8 cellular contexts compared by ENCODE assay signal in genomic region chr6:159098636-159099106, GRCh38. TPM values are rescaled to one million over a fixed set of nuclear protein-coding genes. Genes with fewer than 3 reads are reported as not detected.
A peak's percentile ranks its signal among the peaks of the same experiment; 100 is the strongest.
DNase-seq lines count a peak whose midpoint lies in the region; ATAC-seq, FAIRE-seq and TF ChIP-seq lines count a peak whose summit lies in the region.

No MANE protein-coding gene starts in this region.

- TF ChIP-seq CTCF in coronary artery (IDR thresholded peaks at IDR 0.05), result no peak

- FAIRE-seq in GM19239 (lab: Jason Lieb, UNC) (peak; percentile 89), GM12891 (lab: Jason Lieb, UNC) (no peak)

- no peak overlapping the region for H3K27ac ChIP-seq in coronary artery

- H3K4me3 ChIP-seq in coronary artery, result no peak overlapping the region

- no peak for TF ChIP-seq POLR2A in GM12891 (IDR thresholded peaks at IDR 0.05; ENCODE audit: low read depth, low read length)

- no peak for ATAC-seq in GM21825 (IDR thresholded peaks at IDR 0.05; ENCODE audit: unreplicated experiment)

- DNase-seq in GM19239 (ENCODE audit: insufficient read length, low spot score) (no peak), coronary artery (ENCODE audit: low spot score) (peak; percentile 65), GM12891 (ENCODE audit: insufficient read length, low spot score) (no peak), NCI-H774 (lab: John Stamatoyannopoulos, UW) (no peak), UCSD-AML1 (lab: John Stamatoyannopoulos, UW; ENCODE audit: unreplicated experiment) (no peak)
- peak; percentile 68 for DNase-seq in activated CD4-positive, alpha-beta T cell treated with anti-CD3 and anti-CD28 coated beads for 1 hour
- DNase-seq in stimulated activated CD4-positive, alpha-beta T cell treated with anti-CD3 and anti-CD28 coated beads, TNF-alpha, amount 100 ng/mL, for 48 hours (ENCODE audit: low read depth in 3 of 3), result peak in 2 of 3 donors; percentile 53 to 60

TF ChIP-seq in GM12891, 5 proteins besides CTCF, POLR2A, EP300 and RAD21:
- TF ChIP-seq POLR2AphosphoS5 (IDR thresholded peaks at IDR 0.05; ENCODE audit: low read depth, low read length), result no peak
- TF ChIP-seq PAX5 (IDR thresholded peaks at IDR 0.05; ENCODE audit: insufficient read depth, low read length, severe bottlenecking), result no peak
- no peak for TF ChIP-seq SPI1 (IDR thresholded peaks at IDR 0.05; ENCODE audit: low read depth, low read length)
- no peak for TF ChIP-seq TAF1 (IDR thresholded peaks at IDR 0.05; ENCODE audit: low read depth, low read length)
- no peak for TF ChIP-seq POU2F2 (IDR thresholded peaks at IDR 0.05; ENCODE audit: low read depth, low read length)
TF ChIP-seq in GM12891: peak in this region for 0.

RNA-seq across cellular contexts. Expression of gene TAGAP, which starts 53.9 kb away (rescaled TPM):
- polyA plus RNA-seq in GM12891 (2012; ENCODE audit: low read depth, missing spikeins), result 2.6 TPM

Comparison
In these comparisons a context has a peak if more than half of its experiments do, and no peak if none do; other contexts are left out.
1. DNase-seq: peak in activated CD4-positive, alpha-beta T cell treated with anti-CD3 and anti-CD28 coated beads for 1 hour (single experiment), coronary artery (single experiment) and stimulated activated CD4-positive, alpha-beta T cell treated with anti-CD3 and anti-CD28 coated beads, TNF-alpha, amount 100 ng/mL, for 48 hours (2 of 3); none in GM19239 (single experiment), GM12891 (single experiment), NCI-H774 (single experiment) and UCSD-AML1 (single experiment).